ENCODE assay signal across 7 cellular contexts in genomic region chr11:35237860-35238715, GRCh38.
DNase-seq lines count a peak whose midpoint lies in the region; TF ChIP-seq lines count a peak whose summit lies in the region.

No MANE protein-coding gene starts in this region.

- in situ Hi-C loops in SK-MEL-5 (cut with HindIII; ENCODE audit: low pct_unique_long_range_greater_than_20kb, low sequenced_read_pairs): no loop called here

- TF ChIP-seq RAD21 in liver (IDR thresholded peaks at IDR 0.05): peak; percentile 91 to 98

- H3K4me3 ChIP-seq in Loucy (ENCODE audit: low read length, poor library complexity, severe bottlenecking) (no peak overlapping the region), breast epithelium (no peak overlapping the region), liver (ENCODE audit: low read depth in 1 of 3, low read length in 3 of 3) (no peak overlapping the region), stomach (no peak overlapping the region)

- H3K36me3 ChIP-seq in Loucy (ENCODE audit: insufficient read depth, low read length) (no peaks in the 10 kb centered on the region; the same call in 1 of the 2 replicates), breast epithelium (no peaks in the 10 kb centered on the region), liver (ENCODE audit: control insufficient read depth in 4 of 4, insufficient read depth in 3 of 4, low read depth in 1 of 4, low read length in 3 of 4) (no peaks in the 10 kb centered on the region), stomach (no peaks in the 10 kb centered on the region)

- no peaks in the 10 kb centered on the region for H3K27me3 ChIP-seq in Loucy (ENCODE audit: insufficient read depth, low read length, poor library complexity, severe bottlenecking)
- no peaks in the 10 kb centered on the region for H3K27me3 ChIP-seq in breast epithelium
- H3K27me3 ChIP-seq in liver (ENCODE audit: control insufficient read depth in 4 of 4, insufficient read depth in 4 of 4, low read length in 3 of 4): no peaks in the 10 kb centered on the region
- no peaks in the 10 kb centered on the region for H3K27me3 ChIP-seq in stomach

- TF ChIP-seq CTCF in Loucy (conservative IDR thresholded peaks at IDR 0.05; ENCODE audit: low read length): peak; percentile 100
- TF ChIP-seq CTCF in breast epithelium (IDR thresholded peaks at IDR 0.05): peak in 2 of 3 donors; percentile 33 to 37
- peak; percentile 68 for TF ChIP-seq CTCF in liver (IDR thresholded peaks at IDR 0.05; ENCODE audit: low read depth, low read length, missing input control)
- peak in 4 of 7 experiments; percentile 54 to 74 (median 62) for TF ChIP-seq CTCF in stomach (IDR thresholded peaks at IDR 0.05)

- H3K79me2 ChIP-seq in Loucy (ENCODE audit: insufficient read depth, low read length): no peaks in the 10 kb centered on the region

- H3K27ac ChIP-seq in breast epithelium (no peak overlapping the region), liver (ENCODE audit: low read depth in 1 of 2, low read length in 2 of 2) (no peak overlapping the region), stomach (peak overlapping the region in 4 of 5 donors; percentile 3 to 33 (median 28))

- intact Hi-C loops in breast epithelium (cut with DNase I; ENCODE audit: low total_unique reads): loop anchor here (5.0 kb wide), 1 partner anchor 61 kb away; no protein-coding TSS in a partner anchor
- intact Hi-C loops in stomach (cut with DNase I; ENCODE audit: low total_unique reads): no loop called here

- no peak for TF ChIP-seq EP300 in stomach (IDR thresholded peaks at IDR 0.05)

- no peaks in the 10 kb centered on the region for H3F3A ChIP-seq in Loucy (ENCODE audit: low read depth)

- H3K4me1 ChIP-seq in Loucy (ENCODE audit: insufficient read depth, low read length, poor library complexity, severe bottlenecking): peaks cover 33% of the 10 kb centered on the region
- peaks cover 0 to 6% of the 10 kb centered on the region in 2 donors for H3K4me1 ChIP-seq in breast epithelium
- H3K4me1 ChIP-seq in liver (ENCODE audit: control insufficient read depth in 4 of 4, insufficient read depth in 4 of 4, low read length in 3 of 4): peaks cover 0 to 7% (median 1%) of the 10 kb centered on the region in 4 donors
- H3K4me1 ChIP-seq in stomach: peaks cover 6 to 39% (median 15%) of the 10 kb centered on the region in 4 donors

- H2AFZ ChIP-seq in Loucy (ENCODE audit: low read length): no peak overlapping the region

- H3K9me3 ChIP-seq in Loucy (ENCODE audit: insufficient read depth, low read depth, low read length): peaks cover 6% of the 10 kb centered on the region; the same call in 1 of the 2 replicates
- H3K9me3 ChIP-seq in breast epithelium: no peaks in the 10 kb centered on the region
- H3K9me3 ChIP-seq in liver (ENCODE audit: control insufficient read depth in 4 of 4, low read length in 3 of 4): no peaks in the 10 kb centered on the region
- H3K9me3 ChIP-seq in stomach: no peaks in the 10 kb centered on the region

- DNase-seq in GDM1 (lab: John Stamatoyannopoulos, UW) (peak; percentile 60), SK-MEL-5 (ENCODE audit: low read depth, low spot score) (peak; percentile 85), breast epithelium (ENCODE audit: low spot score in 2 of 2) (no peak), stomach (peak; percentile 32), occipital lobe (lab: John Stamatoyannopoulos, UW) (no peak)

- no peak overlapping the region for H3K4me2 ChIP-seq in Loucy (ENCODE audit: low read depth, low read length, poor library complexity, severe bottlenecking)

- no peaks in the 10 kb centered on the region for H3K9me2 ChIP-seq in Loucy (replicated peaks; ENCODE audit: low read depth, low read length)

- no peaks in the 10 kb centered on the region for H4K20me1 ChIP-seq in Loucy (ENCODE audit: insufficient read depth, low read length, poor library complexity, severe bottlenecking)

- TF ChIP-seq POLR2A in breast epithelium (IDR thresholded peaks at IDR 0.05) (no peak), stomach (IDR thresholded peaks at IDR 0.05) (no peak)

- H3K9ac ChIP-seq in Loucy (ENCODE audit: low read depth, low read length, poor library complexity, severe bottlenecking): no peak overlapping the region
- no peak overlapping the region for H3K9ac ChIP-seq in liver (ENCODE audit: low read depth in 1 of 2, low read length in 2 of 2)

- WGBS in liver: 53% methylated on average over 15 of the region's 15 CpGs
- WGBS in stomach, 5 donors: 66 to 71% (median 70%) methylated on average over 15 of the region's 15 CpGs

TF ChIP-seq in liver, 16 proteins besides CTCF, POLR2A, EP300 and RAD21:
- no peak for TF ChIP-seq FOXA1 (IDR thresholded peaks at IDR 0.05)
- TF ChIP-seq RXRA (IDR thresholded peaks at IDR 0.05): peak in 1 of 2 donors; percentile 12

Comparison
In these comparisons a context has a peak if more than half of its experiments do, and no peak if none do; other contexts are left out.
1. DNase-seq: peak in GDM1 (single experiment), SK-MEL-5 (single experiment) and stomach (single experiment); none in breast epithelium (0 of 2) and occipital lobe (single experiment).
2. CTCF ChIP-seq: peak in every context shown above with its lines; median percentile 100 in Loucy; 68 in liver; 62 in stomach; 35 in breast epithelium.
3. H3K27ac ChIP-seq: peak in stomach (4 of 5); none in breast epithelium (0 of 2) and liver (0 of 2).